ENCODE assay signal across 19 cellular contexts in the genomic region with DNA sequence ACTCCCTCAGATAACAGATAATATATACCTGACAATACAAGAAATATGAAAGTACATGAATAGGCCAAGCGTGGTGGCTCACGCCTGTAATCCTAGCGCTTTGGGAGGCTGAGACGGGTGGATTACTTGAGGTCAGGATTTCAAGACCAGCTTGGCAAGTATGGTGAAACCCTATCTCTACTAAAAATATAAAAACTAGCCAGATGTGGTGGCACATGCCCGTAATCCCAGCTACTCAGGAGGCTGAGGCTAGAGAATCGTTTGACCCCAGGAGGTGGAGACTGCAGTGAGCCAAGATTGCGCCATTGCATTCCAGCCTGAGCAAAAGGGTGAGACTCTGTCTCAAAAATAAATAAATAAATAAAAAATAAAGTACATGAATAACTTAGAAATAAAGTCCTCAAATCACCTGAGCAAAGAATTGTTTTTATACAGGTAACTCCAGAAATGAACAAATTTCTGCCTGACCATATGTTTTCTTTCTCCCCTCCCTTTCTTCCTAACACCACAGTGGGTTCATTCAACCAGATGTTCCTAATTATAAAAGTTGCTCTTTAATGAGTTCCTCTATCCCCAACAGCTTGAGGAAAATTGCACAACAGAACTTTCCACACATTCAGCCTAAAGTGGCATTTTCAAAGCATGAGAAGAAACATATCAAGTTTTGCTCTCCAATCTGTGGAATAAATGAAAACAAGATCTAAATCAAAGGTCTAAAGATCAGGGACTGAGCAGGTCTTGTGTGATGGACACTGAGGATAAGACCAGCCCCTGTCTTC. TPM values are rescaled to one million over a fixed set of nuclear protein-coding genes. Genes with fewer than 3 reads are reported as not detected.
DNase-seq lines count a peak whose midpoint lies in the region; ATAC-seq and TF ChIP-seq lines count a peak whose summit lies in the region.
"Had no signal": no experiment of that assay in that cellular context is flagged by ENCODE, and none has a peak within 500 bp of the region (broad histone marks: within the 10 kb centered on the region; RNA-seq: fewer than 3 reads in every experiment).

No MANE protein-coding gene starts in this region.

- no peak for TF ChIP-seq CTCF in WTC11 (IDR thresholded peaks at IDR 0.05)
- TF ChIP-seq CTCF in neutrophil (IDR thresholded peaks at IDR 0.05), result no peak
- no peak for TF ChIP-seq CTCF in uterus (IDR thresholded peaks at IDR 0.05)

- no peaks in the 10 kb centered on the region for H3K9me3 Mint-ChIP-seq in activated CD4-positive, alpha-beta T cell treated with anti-CD3 and anti-CD28 coated beads, Interleukin-2, amount 10 ng/mL, durations not matched to agents 24 days and 14 days
- no peaks in the 10 kb centered on the region for H3K9me3 Mint-ChIP-seq in WTC11
- H3K9me3 Mint-ChIP-seq: activated naive CD8-positive, alpha-beta T cell treated with anti-CD3 and anti-CD28 coated beads, Interleukin-2, amount 10 ng/mL, durations not matched to agents 7 days and 5 days; activated T-helper 1 cell treated with anti-CD3 and anti-CD28 coated beads, Interleukin-12 subunit alpha, Interleukin-12 subunit beta, Interleukin-2, Interleukin-4 antibody, amounts not matched to agents 30 ng/mL and 10 ng/mL and 1 ng/mL, durations not matched to agents 14 hours and 24 hours and 36 hours; stimulated activated naive CD8-positive, alpha-beta T cell treated with anti-CD3 and anti-CD28 coated beads, Interleukin-15, amount 100 ng/mL, for 72 hours had no signal

- H3K4me3 ChIP-seq in neutrophil (ENCODE audit: low read depth in 1 of 2, low read length in 1 of 2), result peak overlapping the region; percentile 3 to 20
- H3K4me3 ChIP-seq in uterus, result no peak overlapping the region
- H3K4me3 ChIP-seq: upper lobe of left lung had no signal

- no peak for DNase-seq in activated CD4-positive, alpha-beta T cell treated with anti-CD3 and anti-CD28 coated beads, Interleukin-2, amount 10 ng/mL, durations not matched to agents 24 days and 14 days
- no peak for DNase-seq in activated CD4-positive, alpha-beta T cell treated with anti-CD3 and anti-CD28 coated beads, Interleukin-2, amount 50 U/mL, for 4 hours
- DNase-seq in Kasumi-1 (lab: John Stamatoyannopoulos, UW), result peak; percentile 25 to 43
- no peak for DNase-seq in WTC11 (ENCODE audit: low spot score)
- no peak for DNase-seq in activated T-cell treated with anti-CD3 and anti-CD28 coated beads for 4 hours
- no peak for DNase-seq in uterus
- DNase-seq: activated CD8-positive, alpha-beta T cell treated with anti-CD3 and anti-CD28 coated beads, Interleukin-2, amount 10 ng/mL, durations not matched to agents 7 days and 5 days; activated naive CD8-positive, alpha-beta T cell treated with anti-CD3 and anti-CD28 coated beads, Interleukin-2, amount 10 ng/mL, durations not matched to agents 7 days and 5 days; effector CD4-positive, alpha-beta T cell; EL; NCI-H2081 treated with DMSO at 0.1 percent for 48 hours; NCI-H524 treated with DMSO at 0.1 percent for 48 hours; stimulated activated naive CD8-positive, alpha-beta T cell treated with anti-CD3 and anti-CD28 coated beads, Interleukin-15, amount 100 ng/mL, for 72 hours; SW 1271; upper lobe of left lung had no signal

- H3K4me1 ChIP-seq in neutrophil (ENCODE audit: control insufficient read depth in 1 of 2, insufficient read depth in 1 of 2, low read depth in 1 of 2, low read length in 1 of 2), result peaks cover 16 to 19% of the 10 kb centered on the region in 2 experiments
- H3K4me1 ChIP-seq in uterus, result no peaks in the 10 kb centered on the region

- H3K4me3 Mint-ChIP-seq in activated CD4-positive, alpha-beta T cell treated with anti-CD3 and anti-CD28 coated beads, Interleukin-2, amount 10 ng/mL, durations not matched to agents 24 days and 14 days, result no peak overlapping the region
- H3K4me3 Mint-ChIP-seq in WTC11, result no peak overlapping the region
- H3K4me3 Mint-ChIP-seq: activated CD8-positive, alpha-beta T cell treated with anti-CD3 and anti-CD28 coated beads, Interleukin-2, amount 10 ng/mL, durations not matched to agents 7 days and 5 days; activated naive CD8-positive, alpha-beta T cell treated with anti-CD3 and anti-CD28 coated beads, Interleukin-2, amount 10 ng/mL, durations not matched to agents 7 days and 5 days; activated T-helper 1 cell treated with anti-CD3 and anti-CD28 coated beads, Interleukin-12 subunit alpha, Interleukin-12 subunit beta, Interleukin-2, Interleukin-4 antibody, amounts not matched to agents 30 ng/mL and 10 ng/mL and 1 ng/mL, durations not matched to agents 14 hours and 24 hours and 36 hours; stimulated activated naive CD8-positive, alpha-beta T cell treated with anti-CD3 and anti-CD28 coated beads, Interleukin-15, amount 100 ng/mL, for 72 hours had no signal

- CTCF ChIA-PET in WTC11 (lab: Charles Lee), result interaction anchor here (1.1 kb wide), 1 partner anchor 11 kb away, joined by 5 read pairs; no protein-coding TSS in a partner anchor

- H3K36me3 Mint-ChIP-seq in activated CD4-positive, alpha-beta T cell treated with anti-CD3 and anti-CD28 coated beads, Interleukin-2, amount 10 ng/mL, durations not matched to agents 24 days and 14 days (ENCODE audit: low read depth), result peaks cover 35% of the 10 kb centered on the region
- H3K36me3 Mint-ChIP-seq in WTC11, result peaks cover 14% of the 10 kb centered on the region

- H3K27me3 ChIP-seq in neutrophil (no peaks in the 10 kb centered on the region), uterus (no peaks in the 10 kb centered on the region)
- H3K27me3 ChIP-seq: upper lobe of left lung had no signal

- H3K27ac ChIP-seq in neutrophil (peak overlapping the region; percentile 78), uterus (no peak overlapping the region)
- H3K27ac ChIP-seq: upper lobe of left lung had no signal

- POLR2A ChIA-PET in WTC11 (lab: Charles Lee), result no interaction called here

- H3K27me3 Mint-ChIP-seq in activated CD4-positive, alpha-beta T cell treated with anti-CD3 and anti-CD28 coated beads, Interleukin-2, amount 10 ng/mL, durations not matched to agents 24 days and 14 days, result no peaks in the 10 kb centered on the region
- H3K27me3 Mint-ChIP-seq in WTC11 (ENCODE audit: low read depth), result no peaks in the 10 kb centered on the region
- H3K27me3 Mint-ChIP-seq: activated naive CD8-positive, alpha-beta T cell treated with anti-CD3 and anti-CD28 coated beads, Interleukin-2, amount 10 ng/mL, durations not matched to agents 7 days and 5 days; stimulated activated naive CD8-positive, alpha-beta T cell treated with anti-CD3 and anti-CD28 coated beads, Interleukin-15, amount 100 ng/mL, for 72 hours had no signal

- H3K9me3 ChIP-seq in neutrophil, result no peaks in the 10 kb centered on the region
- H3K9me3 ChIP-seq in uterus, result no peaks in the 10 kb centered on the region
- H3K9me3 ChIP-seq: upper lobe of left lung had no signal

- intact Hi-C loops in activated CD4-positive, alpha-beta T cell treated with anti-CD3 and anti-CD28 coated beads, Interleukin-2, amount 10 ng/mL, durations not matched to agents 24 days and 14 days (cut with micrococcal nuclease), result no loop called here
- intact Hi-C loops in uterus (cut with DNase I; ENCODE audit: low total_unique reads), result no loop called here

- peaks cover 22% of the 10 kb centered on the region for H3K36me3 ChIP-seq in neutrophil
- H3K36me3 ChIP-seq in uterus, result no peaks in the 10 kb centered on the region

- no peak for TF ChIP-seq POLR2A in uterus (IDR thresholded peaks at IDR 0.05)

- ATAC-seq in WTC11 (no peak), HG03139 (IDR thresholded peaks at IDR 0.05; ENCODE audit: unreplicated experiment) (no peak)
- ATAC-seq: activated CD8-positive, alpha-beta T cell treated with anti-CD3 and anti-CD28 coated beads, Interleukin-2, amount 10 ng/mL, durations not matched to agents 7 days and 5 days; Panc1; stimulated activated naive CD8-positive, alpha-beta T cell treated with anti-CD3 and anti-CD28 coated beads, Interleukin-15, amount 100 ng/mL, for 72 hours had no signal

- H3K27ac Mint-ChIP-seq in activated CD4-positive, alpha-beta T cell treated with anti-CD3 and anti-CD28 coated beads, Interleukin-2, amount 10 ng/mL, durations not matched to agents 24 days and 14 days, result peak overlapping the region; percentile 29
- peak overlapping the region; percentile 63 for H3K27ac Mint-ChIP-seq in WTC11
- H3K27ac Mint-ChIP-seq: activated CD8-positive, alpha-beta T cell treated with anti-CD3 and anti-CD28 coated beads, Interleukin-2, amount 10 ng/mL, durations not matched to agents 7 days and 5 days; activated naive CD8-positive, alpha-beta T cell treated with anti-CD3 and anti-CD28 coated beads, Interleukin-2, amount 10 ng/mL, durations not matched to agents 7 days and 5 days; activated T-helper 1 cell treated with anti-CD3 and anti-CD28 coated beads, Interleukin-12 subunit alpha, Interleukin-12 subunit beta, Interleukin-2, Interleukin-4 antibody, amounts not matched to agents 30 ng/mL and 10 ng/mL and 1 ng/mL, durations not matched to agents 14 hours and 24 hours and 36 hours had no signal

- H3K4me1 Mint-ChIP-seq in activated CD4-positive, alpha-beta T cell treated with anti-CD3 and anti-CD28 coated beads, Interleukin-2, amount 10 ng/mL, durations not matched to agents 24 days and 14 days, result peaks cover 10% of the 10 kb centered on the region
- H3K4me1 Mint-ChIP-seq in WTC11, result peaks cover 7% of the 10 kb centered on the region

TF ChIP-seq in WTC11, 78 proteins besides CTCF, POLR2A, EP300 and RAD21 (continues in another document):
- TF ChIP-seq ZNF138 (CRISPR knock-in tag; conservative IDR thresholded peaks at IDR 0.05) (no peak), GTF2I (CRISPR knock-in tag; conservative IDR thresholded peaks at IDR 0.05) (no peak)
- TF ChIP-seq, protein P1, sequence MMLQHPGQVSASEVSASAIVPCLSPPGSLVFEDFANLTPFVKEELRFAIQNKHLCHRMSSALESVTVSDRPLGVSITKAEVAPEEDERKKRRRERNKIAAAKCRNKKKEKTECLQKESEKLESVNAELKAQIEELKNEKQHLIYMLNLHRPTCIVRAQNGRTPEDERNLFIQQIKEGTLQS (CRISPR knock-in tag; conservative IDR thresholded peaks at IDR 0.05), result no peak
- TF ChIP-seq, protein P2, sequence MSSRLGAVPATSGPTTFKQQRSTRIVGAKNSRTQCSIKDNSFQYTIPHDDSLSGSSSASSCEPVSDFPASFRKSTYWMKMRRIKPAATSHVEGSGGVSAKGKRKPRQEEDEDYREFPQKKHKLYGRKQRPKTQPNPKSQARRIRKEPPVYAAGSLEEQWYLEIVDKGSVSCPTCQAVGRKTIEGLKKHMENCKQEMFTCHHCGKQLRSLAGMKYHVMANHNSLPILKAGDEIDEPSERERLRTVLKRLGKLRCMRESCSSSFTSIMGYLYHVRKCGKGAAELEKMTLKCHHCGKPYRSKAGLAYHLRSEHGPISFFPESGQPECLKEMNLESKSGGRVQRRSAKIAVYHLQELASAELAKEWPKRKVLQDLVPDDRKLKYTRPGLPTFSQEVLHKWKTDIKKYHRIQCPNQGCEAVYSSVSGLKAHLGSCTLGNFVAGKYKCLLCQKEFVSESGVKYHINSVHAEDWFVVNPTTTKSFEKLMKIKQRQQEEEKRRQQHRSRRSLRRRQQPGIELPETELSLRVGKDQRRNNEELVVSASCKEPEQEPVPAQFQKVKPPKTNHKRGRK (CRISPR knock-in tag; IDR thresholded peaks at IDR 0.05; ENCODE audit: borderline replicate concordance), result no peak

RNA-seq across cellular contexts. Expression of a gene that starts 33.6 kb away (rescaled TPM):
- 14.1 and 17.4 TPM in 2 replicates for total RNA-seq in activated CD4-positive, alpha-beta T cell treated with anti-CD3 and anti-CD28 coated beads, Interleukin-2, amount 10 ng/mL, durations not matched to agents 24 days and 14 days
- 12.2 to 17.4 TPM (median 15.8 TPM) in 3 replicates for total RNA-seq in WTC11 (2021)
- 1 to 10 TPM in 2 of 4 donors, not detected in 2; 2.0 to 5.6 TPM for total RNA-seq in uterus

Comparison
In these comparisons a context has a peak if more than half of its experiments do, and no peak if none do; other contexts are left out.
1. DNase-seq: peak in Kasumi-1 (2 of 2); none in activated CD4-positive, alpha-beta T cell treated with anti-CD3 and anti-CD28 coated beads, Interleukin-2, amount 10 ng/mL, durations not matched to agents 24 days and 14 days (single experiment), activated CD4-positive, alpha-beta T cell treated with anti-CD3 and anti-CD28 coated beads, Interleukin-2, amount 50 U/mL, for 4 hours (0 of 2), WTC11 (single experiment), activated T-cell treated with anti-CD3 and anti-CD28 coated beads for 4 hours (single experiment) and uterus (0 of 2).
2. H3K4me3 ChIP-seq: peak in neutrophil (2 of 2); none in uterus (0 of 2).